ENCODE assay signal across 8 cellular contexts in the genomic region with DNA sequence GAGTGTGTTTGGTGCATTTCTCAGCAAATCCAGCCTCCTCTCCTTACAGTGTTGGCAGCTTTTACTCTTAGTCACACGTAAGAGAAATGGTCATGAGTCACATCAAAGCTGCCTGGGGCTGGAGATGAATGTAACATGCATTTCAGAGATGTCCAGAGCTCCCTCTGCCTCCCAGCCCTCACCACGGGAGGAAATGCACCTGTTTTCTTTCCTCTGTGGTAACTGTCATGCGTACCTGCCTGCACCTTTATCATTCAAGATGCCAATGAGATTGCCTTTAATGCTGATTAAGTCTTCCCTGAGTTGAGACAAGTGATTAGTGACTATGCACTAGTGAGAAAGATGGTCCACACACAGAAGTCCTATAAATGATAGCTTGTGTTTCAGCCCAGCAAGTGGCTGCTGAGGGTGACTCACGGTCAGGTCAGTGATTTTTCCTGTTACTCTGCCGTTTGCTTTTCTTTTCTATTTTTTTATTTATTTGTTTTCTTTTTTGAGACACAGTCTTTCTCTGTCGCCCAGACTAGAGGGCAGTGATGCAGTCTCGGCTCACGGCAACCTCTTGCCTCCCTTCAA.
DNase-seq lines count a peak whose midpoint lies in the region; ATAC-seq and TF ChIP-seq lines count a peak whose summit lies in the region.

No MANE protein-coding gene starts in this region.

- H3K27ac ChIP-seq in iPS-20b (ENCODE audit: low read length) (no peak overlapping the region), vagina (peak overlapping the region; percentile 40)

- no peak overlapping the region for H3K9ac ChIP-seq in iPS-20b (ENCODE audit: low read depth, low read length)

- H3K4me1 ChIP-seq in iPS-20b (ENCODE audit: insufficient read depth, low read length) (peaks cover 40% of the 10 kb centered on the region), vagina (peaks cover 8% of the 10 kb centered on the region)

- intact Hi-C loops in vagina (cut with DNase I) = no loop called here

- TF ChIP-seq POLR2A in vagina (IDR thresholded peaks at IDR 0.05) = no peak

- H3K9me3 ChIP-seq in iPS-20b (ENCODE audit: insufficient read depth, low read depth, low read length) = no peaks in the 10 kb centered on the region
- H3K9me3 ChIP-seq in vagina = no peaks in the 10 kb centered on the region

- H3K4me3 ChIP-seq in iPS-20b (ENCODE audit: low read length) (peak overlapping the region; percentile 5; the same call in 1 of the 2 replicates), vagina (no peak overlapping the region)

- H3K27me3 ChIP-seq in iPS-20b (ENCODE audit: insufficient read depth, low read length) (no peaks in the 10 kb centered on the region), vagina (no peaks in the 10 kb centered on the region)

- peak; percentile 49 for DNase-seq in stimulated activated CD4-positive, alpha-beta T cell treated with anti-CD3 and anti-CD28 coated beads, Interleukin-15, amount 100 ng/mL, for 24 hours
- no peak for DNase-seq in stimulated activated CD4-positive, alpha-beta T cell treated with anti-CD3 and anti-CD28 coated beads, Interleukin-12 subunit alpha, Interleukin-12 subunit beta, amount 100 ng/mL, for 4 hours
- DNase-seq in activated T-cell treated with anti-CD3 and anti-CD28 coated beads, Interleukin-2, amount 50 U/mL, for 48 hours = peak; percentile 57 to 60
- DNase-seq in vagina (ENCODE audit: extremely low spot score in 2 of 2) (no peak), SHP77 (lab: John Stamatoyannopoulos, UW) (no peak), NCI-H2196 (lab: John Stamatoyannopoulos, UW; ENCODE audit: unreplicated experiment) (no peak)

- TF ChIP-seq CTCF in vagina (IDR thresholded peaks at IDR 0.05) = no peak

- no peak for ATAC-seq in HG03354 (IDR thresholded peaks at IDR 0.05; ENCODE audit: poor library complexity, severe bottlenecking, unreplicated experiment)

- H3K36me3 ChIP-seq in iPS-20b (ENCODE audit: insufficient read depth, low read depth, low read length) (no peaks in the 10 kb centered on the region), vagina (no peaks in the 10 kb centered on the region)

Comparison
In these comparisons a context has a peak if more than half of its experiments do, and no peak if none do; other contexts are left out.
1. DNase-seq: peak in stimulated activated CD4-positive, alpha-beta T cell treated with anti-CD3 and anti-CD28 coated beads, Interleukin-15, amount 100 ng/mL, for 24 hours (single experiment) and activated T-cell treated with anti-CD3 and anti-CD28 coated beads, Interleukin-2, amount 50 U/mL, for 48 hours (2 of 2); none in stimulated activated CD4-positive, alpha-beta T cell treated with anti-CD3 and anti-CD28 coated beads, Interleukin-12 subunit alpha, Interleukin-12 subunit beta, amount 100 ng/mL, for 4 hours (single experiment), vagina (0 of 2), SHP77 (0 of 2) and NCI-H2196 (single experiment).